In genomic region chr7:118153551-118154177, GRCh38 we compare ENCODE assay signal across 8 cellular contexts. TPM values are rescaled to one million over a fixed set of nuclear protein-coding genes. Genes with fewer than 3 reads are reported as not detected.
A peak's percentile ranks its signal among the peaks of the same experiment; 100 is the strongest.
DNase-seq lines count a peak whose midpoint lies in the region; ATAC-seq and TF ChIP-seq lines count a peak whose summit lies in the region.

No MANE protein-coding gene starts in this region.

- H3K4me1 Mint-ChIP-seq in endothelial cell (ENCODE audit: unreplicated experiment): no peaks in the 10 kb centered on the region
- peaks cover 6% of the 10 kb centered on the region for H3K4me1 Mint-ChIP-seq in neural progenitor cell

- TF ChIP-seq CTCF in endothelial cell (IDR thresholded peaks at IDR 0.05; ENCODE audit: unreplicated experiment) (peak; percentile 90), neural progenitor cell (IDR thresholded peaks at IDR 0.05) (peak; percentile 84)

- H3K27ac Mint-ChIP-seq in endothelial cell (ENCODE audit: unreplicated experiment) (no peak overlapping the region), neural progenitor cell (no peak overlapping the region)

- H3F3A ChIP-seq in neural progenitor cell (ENCODE audit: low read depth): no peaks in the 10 kb centered on the region

- H4K20me1 ChIP-seq in neural progenitor cell (ENCODE audit: low read depth): no peaks in the 10 kb centered on the region

- H3K9me3 ChIP-seq in neural progenitor cell (ENCODE audit: low read depth): peaks cover 12% of the 10 kb centered on the region

- peaks cover 13% of the 10 kb centered on the region for H3K4me1 ChIP-seq in neural progenitor cell

- H3K36me3 Mint-ChIP-seq in endothelial cell (ENCODE audit: low read depth, unreplicated experiment) (no peaks in the 10 kb centered on the region), neural progenitor cell (no peaks in the 10 kb centered on the region)

- peak; percentile 61 for ATAC-seq in HG03354 (IDR thresholded peaks at IDR 0.05; ENCODE audit: poor library complexity, severe bottlenecking, unreplicated experiment)
- no peak for ATAC-seq in GM19452 (IDR thresholded peaks at IDR 0.05; ENCODE audit: unreplicated experiment)

- no peak overlapping the region for H2AFZ ChIP-seq in neural progenitor cell (replicated peaks)

- H3K9ac ChIP-seq in neural progenitor cell: no peak overlapping the region

- H3K9me3 Mint-ChIP-seq in endothelial cell (ENCODE audit: unreplicated experiment) (no peaks in the 10 kb centered on the region), neural progenitor cell (peaks cover 5% of the 10 kb centered on the region)

- H3K4me2 ChIP-seq in neural progenitor cell: no peak overlapping the region

- H3K79me2 ChIP-seq in neural progenitor cell (ENCODE audit: low read depth): no peaks in the 10 kb centered on the region

- H3K4me3 ChIP-seq in neural progenitor cell: no peak overlapping the region

- no peak overlapping the region for H3K27ac ChIP-seq in neural progenitor cell

- H3K4me3 Mint-ChIP-seq in endothelial cell (ENCODE audit: unreplicated experiment): no peak overlapping the region
- no peak overlapping the region for H3K4me3 Mint-ChIP-seq in neural progenitor cell

- H3K27me3 Mint-ChIP-seq in endothelial cell (ENCODE audit: unreplicated experiment): no peaks in the 10 kb centered on the region
- no peaks in the 10 kb centered on the region for H3K27me3 Mint-ChIP-seq in neural progenitor cell (ENCODE audit: insufficient read depth, low read depth)

- no peaks in the 10 kb centered on the region for H3K27me3 ChIP-seq in neural progenitor cell

- peak; percentile 2 to 28 for DNase-seq in stimulated activated CD4-positive, alpha-beta T cell treated with anti-CD3 and anti-CD28 coated beads, Interleukin-2, amount 100 ng/mL, for 24 hours
- no peak for DNase-seq in stimulated activated CD4-positive, alpha-beta T cell treated with anti-CD3 and anti-CD28 coated beads, Interleukin-1b, Interleukin-23, amount 100 ng/mL, for 48 hours
- peak; percentile 8 for DNase-seq in RPMI7951 (ENCODE audit: low read depth)
- DNase-seq in endothelial cell (ENCODE audit: low spot score): peak; percentile 42
- DNase-seq in neural progenitor cell (ENCODE audit: low spot score): peak; percentile 54
- DNase-seq in DMS79 (lab: John Stamatoyannopoulos, UW): no peak

- H3K36me3 ChIP-seq in neural progenitor cell: no peaks in the 10 kb centered on the region

RNA-seq across cellular contexts. Expression of gene LSM8, which starts 30.3 kb away (rescaled TPM):
- 123 and 125 TPM in 2 replicates for total RNA-seq in RPMI7951 (2014; rRNA removed; shearing (Covaris generic))
- total RNA-seq in endothelial cell (ENCODE audit: unreplicated experiment) (39.7 TPM), neural progenitor cell (ENCODE audit: low replicate concordance) (75.8 and 84.7 TPM in 2 replicates)

Comparison
In these comparisons a context has a peak if more than half of its experiments do, and no peak if none do; other contexts are left out.
1. DNase-seq: peak in stimulated activated CD4-positive, alpha-beta T cell treated with anti-CD3 and anti-CD28 coated beads, Interleukin-2, amount 100 ng/mL, for 24 hours (2 of 2), RPMI7951 (single experiment), endothelial cell (single experiment) and neural progenitor cell (single experiment); none in stimulated activated CD4-positive, alpha-beta T cell treated with anti-CD3 and anti-CD28 coated beads, Interleukin-1b, Interleukin-23, amount 100 ng/mL, for 48 hours (single experiment) and DMS79 (single experiment).